ENCODE assay signal across 16 cellular contexts in the genomic region with DNA sequence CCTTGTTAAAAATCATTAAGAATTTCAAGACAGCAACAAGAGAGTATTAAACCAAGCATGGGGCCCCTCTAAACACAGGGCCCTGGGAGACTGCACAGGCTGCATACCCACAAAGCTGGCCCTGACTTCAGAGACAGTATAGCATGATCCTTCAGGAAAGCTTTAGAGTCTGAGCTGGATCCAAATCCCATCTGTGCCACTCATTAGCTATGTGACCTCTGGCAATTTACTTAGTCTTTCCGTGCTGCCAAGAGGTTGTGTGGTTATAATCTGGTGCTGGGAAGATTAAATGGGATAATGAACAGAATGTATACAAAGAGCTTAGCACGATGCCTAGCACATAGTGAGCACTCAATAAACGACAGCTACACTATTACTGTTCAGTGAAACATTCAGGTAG.
"Had no signal": no experiment of that assay in that cellular context is flagged by ENCODE, and none has a peak within 500 bp of the region (broad histone marks: within the 10 kb centered on the region; RNA-seq: fewer than 3 reads in every experiment).

No MANE protein-coding gene starts in this region.

- H3K36me3 ChIP-seq: esophagus muscularis mucosa had no signal

- H3K4me1 ChIP-seq: parathyroid adenoma had no signal

- H3K4me3 ChIP-seq: esophagus muscularis mucosa, lung had no signal

- H3K9me3 ChIP-seq: esophagus muscularis mucosa had no signal

- ATAC-seq: foreskin keratinocyte had no signal

- H3K9ac ChIP-seq: parathyroid adenoma had no signal

- H3K27me3 ChIP-seq: esophagus muscularis mucosa, foreskin keratinocyte had no signal

- H3K27ac ChIP-seq: esophagus muscularis mucosa, foreskin keratinocyte, parathyroid adenoma had no signal

- DNase-seq: activated CD4-positive, alpha-beta T cell treated with anti-CD3 and anti-CD28 coated beads, Interleukin-2, amount 50 U/mL, for 48 hours; activated CD4-positive, CD25-positive, alpha-beta regulatory T cell treated with anti-CD3 and anti-CD28 coated beads, Interleukin-2, amount 50 U/mL, for 72 hours; activated naive CD8-positive, alpha-beta T cell treated with anti-CD3 and anti-CD28 coated beads, Interleukin-2, amount 10 ng/mL, durations not matched to agents 7 days and 5 days; activated T-cell treated with anti-CD3 and anti-CD28 coated beads, Interleukin-2, amount 50 U/mL, for 48 hours; aorta; foreskin keratinocyte; naive B cell; retina; stimulated activated CD4-positive, alpha-beta T cell treated with anti-CD3 and anti-CD28 coated beads, Interleukin-12 subunit alpha, Interleukin-12 subunit beta, amount 100 ng/mL, for 4 hours; stimulated activated naive CD4-positive, alpha-beta T cell; substantia nigra; trophoblast cell had no signal

- FAIRE-seq: bronchial epithelial cell had no signal
